8 cellular contexts compared by ENCODE assay signal in genomic region chr1:25099343-25099951, GRCh38.
A peak's percentile ranks its signal among the peaks of the same experiment; 100 is the strongest.
DNase-seq lines count a peak whose midpoint lies in the region; ATAC-seq and TF ChIP-seq lines count a peak whose summit lies in the region.

No MANE protein-coding gene starts in this region.

- peaks cover 39% of the 10 kb centered on the region for H3K27me3 ChIP-seq in foreskin keratinocyte

- no peak for ATAC-seq in foreskin keratinocyte

- peak overlapping the region; percentile 34 for H3K4me3 Mint-ChIP-seq in activated naive CD4-positive, alpha-beta T cell treated with anti-CD3 and anti-CD28 coated beads, Interleukin-2, amount 50 U/mL, for 24 hours

- H3K36me3 Mint-ChIP-seq in activated naive CD4-positive, alpha-beta T cell treated with anti-CD3 and anti-CD28 coated beads, Interleukin-2, amount 50 U/mL, for 24 hours, result no peaks in the 10 kb centered on the region

- H3K27ac Mint-ChIP-seq in activated naive CD4-positive, alpha-beta T cell treated with anti-CD3 and anti-CD28 coated beads, Interleukin-2, amount 50 U/mL, for 24 hours, result no peak overlapping the region

- WGBS in lower leg skin, 2 donors, result 45 to 51% methylated on average over 11 of the region's 11 CpGs

- no peak overlapping the region for H3K27ac ChIP-seq in foreskin keratinocyte

- TF ChIP-seq CTCF in lower leg skin (IDR thresholded peaks at IDR 0.05) (no peak), foreskin keratinocyte (conservative IDR thresholded peaks at IDR 0.05) (no peak)

- H3K4me3 ChIP-seq in lower leg skin (ENCODE audit: low read depth, poor library complexity, severe bottlenecking), result no peak overlapping the region

- H3K4me1 ChIP-seq in foreskin keratinocyte, result no peaks in the 10 kb centered on the region

- H3K4me1 Mint-ChIP-seq in activated naive CD4-positive, alpha-beta T cell treated with anti-CD3 and anti-CD28 coated beads, Interleukin-2, amount 50 U/mL, for 24 hours, result peaks cover 54% of the 10 kb centered on the region

- DNase-seq in NK-92 treated with Interleukin-12 subunit alpha and Interleukin-12 subunit beta, amount 100 ng/mL, for 24 hours (lab: John Stamatoyannopoulos, UW), result peak; percentile 64
- DNase-seq in NK-92 (lab: John Stamatoyannopoulos, UW; ENCODE audit: unreplicated experiment), result no peak
- DNase-seq in NCI-H524 (lab: John Stamatoyannopoulos, UW), result peak; percentile 56 to 80
- DNase-seq in stimulated activated CD8-positive, alpha-beta memory T cell treated with anti-CD3 and anti-CD28 coated beads, Interleukin-4, amount 100 ng/mL, for 24 hours (ENCODE audit: low read depth), result peak; percentile 40
- no peak for DNase-seq in NCI-H446 treated with DMSO at 0.1 percent for 48 hours (lab: John Stamatoyannopoulos, UW)
- no peak for DNase-seq in lower leg skin (ENCODE audit: low spot score in 2 of 2)
- DNase-seq in foreskin keratinocyte, result no peak

- intact Hi-C loops in lower leg skin (cut with DNase I; ENCODE audit: low total_unique reads), result loop anchor here (10.0 kb wide), 1 partner anchor 165 kb away; the partner anchor contains the start of gene RUNX3

- no peak for TF ChIP-seq POLR2A in lower leg skin (IDR thresholded peaks at IDR 0.05)

- H3K9me3 Mint-ChIP-seq in activated naive CD4-positive, alpha-beta T cell treated with anti-CD3 and anti-CD28 coated beads, Interleukin-2, amount 50 U/mL, for 24 hours, result no peaks in the 10 kb centered on the region

- no peaks in the 10 kb centered on the region for H3K27me3 Mint-ChIP-seq in activated naive CD4-positive, alpha-beta T cell treated with anti-CD3 and anti-CD28 coated beads, Interleukin-2, amount 50 U/mL, for 24 hours

Comparison
In these comparisons a context has a peak if more than half of its experiments do, and no peak if none do; other contexts are left out.
1. DNase-seq: peak in NK-92 treated with Interleukin-12 subunit alpha and Interleukin-12 subunit beta, amount 100 ng/mL, for 24 hours (single experiment), NCI-H524 (2 of 2) and stimulated activated CD8-positive, alpha-beta memory T cell treated with anti-CD3 and anti-CD28 coated beads, Interleukin-4, amount 100 ng/mL, for 24 hours (single experiment); none in NK-92 (single experiment), NCI-H446 treated with DMSO at 0.1 percent for 48 hours (single experiment), lower leg skin (0 of 2) and foreskin keratinocyte (0 of 2).